17 cellular contexts compared by ENCODE assay signal in genomic region chr7:23377134-23377533, GRCh38.
DNase-seq lines count a peak whose midpoint lies in the region; ATAC-seq, FAIRE-seq and TF ChIP-seq lines count a peak whose summit lies in the region.
"Had no signal": no experiment of that assay in that cellular context is flagged by ENCODE, and none has a peak within 500 bp of the region (broad histone marks: within the 10 kb centered on the region; RNA-seq: fewer than 3 reads in every experiment).

No MANE protein-coding gene starts in this region.

- no TSS peak for BruUV-seq in MCF 10A (replicated peaks; lab: Mats Ljungman, UMichigan)

- no peaks in the 10 kb centered on the region for H3K27me3 Mint-ChIP-seq in MCF 10A (ENCODE audit: insufficient read depth, unreplicated experiment)
- no peaks in the 10 kb centered on the region for H3K27me3 Mint-ChIP-seq in stimulated activated naive CD8-positive, alpha-beta T cell treated with anti-CD3 and anti-CD28 coated beads, Interleukin-15, amount 100 ng/mL, for 72 hours

- TF ChIP-seq POLR2A in breast epithelium (IDR thresholded peaks at IDR 0.05) = no peak

- no peaks in the 10 kb centered on the region for H3K9me3 ChIP-seq in breast epithelium
- no peaks in the 10 kb centered on the region for H3K9me3 ChIP-seq in RWPE2 (ENCODE audit: severe bottlenecking)

- H3K27ac Mint-ChIP-seq in MCF 10A (ENCODE audit: low read depth, unreplicated experiment) = no peak overlapping the region
- H3K27ac Mint-ChIP-seq in stimulated activated naive CD8-positive, alpha-beta T cell treated with anti-CD3 and anti-CD28 coated beads, Interleukin-15, amount 100 ng/mL, for 72 hours = peak overlapping the region in 1 of 2 donors; percentile 59
- H3K27ac Mint-ChIP-seq: activated CD8-positive, alpha-beta memory T cell treated with anti-CD3 and anti-CD28 coated beads, Interleukin-2, amount 10 ng/mL, durations not matched to agents 7 days and 5 days; nephron had no signal

- ATAC-seq in RWPE2 (ENCODE audit: low read depth) = peak; percentile 83
- peak; percentile 43 for ATAC-seq in stimulated activated naive CD8-positive, alpha-beta T cell treated with anti-CD3 and anti-CD28 coated beads, Interleukin-15, amount 100 ng/mL, for 72 hours
- ATAC-seq: activated CD8-positive, alpha-beta memory T cell treated with anti-CD3 and anti-CD28 coated beads, Interleukin-2, amount 10 ng/mL, durations not matched to agents 7 days and 5 days had no signal

- DNase-seq in MCF 10A (ENCODE audit: unreplicated experiment) = peak; percentile 22
- DNase-seq in breast epithelium (ENCODE audit: low spot score in 2 of 2) = no peak
- DNase-seq in RWPE2 (ENCODE audit: low spot score) = no peak
- peak; percentile 44 for DNase-seq in epithelial cell of prostate (ENCODE audit: low read depth, low spot score)
- no peak for DNase-seq in stimulated activated naive CD8-positive, alpha-beta T cell treated with anti-CD3 and anti-CD28 coated beads, Interleukin-15, amount 100 ng/mL, for 72 hours
- DNase-seq in GM19239 (ENCODE audit: insufficient read length, low spot score) = no peak
- DNase-seq in NCI-H1105 (lab: John Stamatoyannopoulos, UW) = no peak
- DNase-seq in T1000 (lab: John Stamatoyannopoulos, UW) = no peak
- DNase-seq: activated CD8-positive, alpha-beta memory T cell treated with anti-CD3 and anti-CD28 coated beads, Interleukin-2, amount 10 ng/mL, durations not matched to agents 7 days and 5 days; anterior cingulate cortex; DMS79 treated with DMSO at 0.1 percent for 48 hours; H7; hippocampal formation; MV-4-11; NCI-H2227 treated with DMSO at 0.1 percent for 48 hours; T-helper 9 cell had no signal

- H3K9me3 Mint-ChIP-seq in MCF 10A (ENCODE audit: unreplicated experiment) = no peaks in the 10 kb centered on the region
- peaks cover 0 to 9% of the 10 kb centered on the region in 2 donors for H3K9me3 Mint-ChIP-seq in stimulated activated naive CD8-positive, alpha-beta T cell treated with anti-CD3 and anti-CD28 coated beads, Interleukin-15, amount 100 ng/mL, for 72 hours
- H3K9me3 Mint-ChIP-seq: nephron had no signal

- CTCF ChIA-PET in MCF 10A (lab: Yijun Ruan, JAX) = no interaction called here

- peaks cover 24% of the 10 kb centered on the region for H3K4me1 Mint-ChIP-seq in MCF 10A (ENCODE audit: insufficient read depth, unreplicated experiment)
- H3K4me1 Mint-ChIP-seq in stimulated activated naive CD8-positive, alpha-beta T cell treated with anti-CD3 and anti-CD28 coated beads, Interleukin-15, amount 100 ng/mL, for 72 hours = peaks cover 61% of the 10 kb centered on the region

- POLR2A ChIA-PET in MCF 10A (lab: Yijun Ruan, JAX) = no interaction called here

- no peak for FAIRE-seq in GM19239 (lab: Jason Lieb, UNC)

- H3K4me3 Mint-ChIP-seq in MCF 10A (ENCODE audit: unreplicated experiment) = no peak overlapping the region
- H3K4me3 Mint-ChIP-seq in stimulated activated naive CD8-positive, alpha-beta T cell treated with anti-CD3 and anti-CD28 coated beads, Interleukin-15, amount 100 ng/mL, for 72 hours = no peak overlapping the region
- H3K4me3 Mint-ChIP-seq: activated CD8-positive, alpha-beta memory T cell treated with anti-CD3 and anti-CD28 coated beads, Interleukin-2, amount 10 ng/mL, durations not matched to agents 7 days and 5 days; nephron had no signal

- TF ChIP-seq CTCF in MCF 10A (IDR thresholded peaks at IDR 0.05; ENCODE audit: unreplicated experiment) (no peak), breast epithelium (IDR thresholded peaks at IDR 0.05) (no peak), RWPE2 (IDR thresholded peaks at IDR 0.05; ENCODE audit: poor library complexity, severe bottlenecking) (no peak)

- H3K27me3 ChIP-seq in breast epithelium (peaks cover 0 to 16% of the 10 kb centered on the region in 2 donors), RWPE2 (ENCODE audit: insufficient read depth, poor library complexity, severe bottlenecking) (no peaks in the 10 kb centered on the region)

- no peaks in the 10 kb centered on the region for H3K36me3 Mint-ChIP-seq in MCF 10A (ENCODE audit: insufficient read depth, unreplicated experiment)

- H3K27ac ChIP-seq in breast epithelium = no peak overlapping the region
- H3K27ac ChIP-seq in RWPE2 (ENCODE audit: poor library complexity, severe bottlenecking) = peak overlapping the region; percentile 20
- H3K27ac ChIP-seq in epithelial cell of prostate = peak overlapping the region; percentile 37

- no peak overlapping the region for H3K4me3 ChIP-seq in breast epithelium
- no peak overlapping the region for H3K4me3 ChIP-seq in RWPE2 (ENCODE audit: severe bottlenecking)

- intact Hi-C loops in MCF 10A (cut with micrococcal nuclease) (no loop called here), breast epithelium (cut with DNase I; ENCODE audit: low total_unique reads) (no loop called here)

- no peaks in the 10 kb centered on the region for H3K36me3 ChIP-seq in breast epithelium
- peaks cover 35% of the 10 kb centered on the region for H3K36me3 ChIP-seq in RWPE2 (ENCODE audit: low read depth)

- H3K4me1 ChIP-seq in breast epithelium (no peaks in the 10 kb centered on the region), RWPE2 (ENCODE audit: insufficient read depth, poor library complexity, severe bottlenecking) (peaks cover 22% of the 10 kb centered on the region)

Comparison
In these comparisons a context has a peak if more than half of its experiments do, and no peak if none do; other contexts are left out.
1. DNase-seq: peak in MCF 10A (single experiment) and epithelial cell of prostate (single experiment); none in breast epithelium (0 of 2), RWPE2 (single experiment), stimulated activated naive CD8-positive, alpha-beta T cell treated with anti-CD3 and anti-CD28 coated beads, Interleukin-15, amount 100 ng/mL, for 72 hours (0 of 2), GM19239 (single experiment), NCI-H1105 (single experiment) and T1000 (single experiment).
2. H3K27ac ChIP-seq: peak in RWPE2 (single experiment) and epithelial cell of prostate (single experiment); none in breast epithelium (0 of 2).